ENCODE assay signal across 20 cellular contexts in the genomic region with DNA sequence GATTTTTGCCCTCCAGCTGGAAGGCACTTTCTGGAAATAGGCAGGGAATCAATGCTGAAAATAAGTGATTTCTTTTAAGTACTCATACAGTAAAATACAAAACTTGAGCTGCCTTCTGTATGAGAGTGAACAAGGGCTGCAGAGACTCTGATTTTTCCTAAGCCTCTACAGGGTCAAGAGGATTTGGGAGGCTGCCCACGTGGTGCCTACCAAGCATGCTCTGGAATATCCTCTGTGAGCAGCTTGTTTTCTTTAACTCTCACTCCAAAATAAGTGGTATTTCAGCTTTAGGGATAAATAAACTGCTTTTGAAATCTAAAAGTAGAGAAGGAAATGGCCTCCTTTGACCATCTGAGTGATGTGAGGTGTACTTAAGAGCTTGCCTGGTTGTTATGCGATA. TPM values are rescaled to one million over a fixed set of nuclear protein-coding genes. Genes with fewer than 3 reads are reported as not detected.
"Had no signal": no experiment of that assay in that cellular context is flagged by ENCODE, and none has a peak within 500 bp of the region (broad histone marks: within the 10 kb centered on the region; RNA-seq: fewer than 3 reads in every experiment).

No MANE protein-coding gene starts in this region.

- H3K27me3 ChIP-seq: right atrium auricular region had no signal

- H3K4me3 ChIP-seq: dorsolateral prefrontal cortex, lower lobe of right lung, right atrium auricular region, smooth muscle cell, suprapubic skin had no signal

- H3K4me2 ChIP-seq: smooth muscle cell had no signal

- H3K79me2 ChIP-seq: parathyroid adenoma had no signal

- H3K27ac ChIP-seq: dorsolateral prefrontal cortex, lower lobe of right lung, neutrophil, parathyroid adenoma, right atrium auricular region, suprapubic skin had no signal

- H3K4me1 ChIP-seq: lower lobe of right lung, parathyroid adenoma, right atrium auricular region, suprapubic skin had no signal

- H3K36me3 ChIP-seq: lower lobe of right lung, neutrophil, right atrium auricular region, suprapubic skin had no signal

- H3K9ac ChIP-seq: parathyroid adenoma had no signal

- H2AFZ ChIP-seq: parathyroid adenoma had no signal

- DNase-seq: dorsolateral prefrontal cortex; effector CD4-positive, alpha-beta T cell; hypothalamus; immature natural killer cell; lower lobe of right lung; natural killer cell; stimulated activated CD4-positive, alpha-beta T cell treated with anti-CD3 and anti-CD28 coated beads, Interleukin-12 subunit alpha, Interleukin-12 subunit beta, amount 100 ng/mL, for 4 hours; stimulated activated CD4-positive, alpha-beta T cell treated with anti-CD3 and anti-CD28 coated beads, Interleukin-1b, Interleukin-23, amount 100 ng/mL, for 48 hours; stimulated activated CD4-positive, alpha-beta T cell treated with anti-CD3 and anti-CD28 coated beads, Interleukin-4, amount 100 ng/mL, for 1 hour; stimulated activated CD8-positive, alpha-beta memory T cell treated with anti-CD3 and anti-CD28 coated beads, Interleukin-4, amount 100 ng/mL, for 48 hours; stimulated activated naive CD4-positive, alpha-beta T cell; stimulated activated naive CD8-positive, alpha-beta T cell treated with anti-CD3 and anti-CD28 coated beads, Interleukin-15, amount 100 ng/mL, for 72 hours had no signal

- ATAC-seq: left lobe of liver; natural killer cell; sciatic nerve; stimulated activated naive CD8-positive, alpha-beta T cell treated with anti-CD3 and anti-CD28 coated beads, Interleukin-15, amount 100 ng/mL, for 72 hours had no signal

- H3K9me3 ChIP-seq: lower lobe of right lung, neutrophil, right atrium auricular region, suprapubic skin had no signal

RNA-seq across cellular contexts. Expression of a gene that starts 53.4 kb away (rescaled TPM):
- total RNA-seq: mesenteric fat pad, smooth muscle cell had no signal
